Comparison of ENCODE assay signal across 12 cellular contexts in the genomic region with DNA sequence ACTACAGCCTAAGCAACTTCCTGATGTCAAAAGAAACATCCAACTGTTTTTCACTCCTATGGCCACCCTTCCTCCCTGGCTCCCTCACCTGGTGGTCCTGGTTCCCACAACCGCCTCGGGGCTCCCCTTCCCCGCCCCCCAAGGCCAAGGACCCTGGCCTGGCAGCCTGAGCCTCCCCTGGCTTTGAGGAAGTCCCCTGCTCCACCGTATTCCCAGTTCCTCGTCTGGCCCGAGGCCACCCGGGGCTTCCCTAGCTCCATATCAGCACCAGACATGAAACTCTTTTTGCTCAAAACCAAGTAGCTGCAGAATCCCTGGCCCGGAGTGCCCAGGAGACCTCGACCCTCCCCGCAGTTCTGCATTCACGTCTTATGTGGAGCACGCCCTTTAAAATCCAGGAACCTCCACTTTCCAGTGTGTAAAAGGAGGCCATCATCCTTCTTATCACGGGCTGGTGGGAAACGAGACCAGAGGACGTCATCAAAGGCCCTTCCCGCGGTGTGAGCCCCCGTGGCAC.
A peak's percentile ranks its signal among the peaks of the same experiment; 100 is the strongest.
DNase-seq lines count a peak whose midpoint lies in the region; ATAC-seq and TF ChIP-seq lines count a peak whose summit lies in the region.
"Had no signal": no experiment of that assay in that cellular context is flagged by ENCODE, and none has a peak within 500 bp of the region (broad histone marks: within the 10 kb centered on the region; RNA-seq: fewer than 3 reads in every experiment).

No MANE protein-coding gene starts in this region.

- no peaks in the 10 kb centered on the region for H3K27me3 ChIP-seq in left ventricle myocardium inferior (ENCODE audit: low read depth)
- H3K27me3 ChIP-seq in esophagus muscularis mucosa: no peaks in the 10 kb centered on the region
- H3K27me3 ChIP-seq in neuronal stem cell (ENCODE audit: control insufficient read depth in 3 of 3, insufficient read depth in 3 of 3, low read depth in 1 of 3, low read length in 3 of 3): peaks cover 0 to 4% (median 0%) of the 10 kb centered on the region in 3 experiments
- no peaks in the 10 kb centered on the region for H3K27me3 ChIP-seq in upper lobe of left lung

- H3K23ac ChIP-seq in neuronal stem cell (ENCODE audit: low read depth, low read length, poor library complexity): no peak overlapping the region

- H3K4me2 ChIP-seq in neuronal stem cell (ENCODE audit: insufficient read depth, low read length, poor library complexity, severe bottlenecking): no peak overlapping the region
- H3K4me2 ChIP-seq: smooth muscle cell had no signal

- H2BK120ac ChIP-seq in neuronal stem cell (ENCODE audit: low read depth, low read length): no peak overlapping the region

- no peak overlapping the region for H4K8ac ChIP-seq in neuronal stem cell (ENCODE audit: low read depth, low read length)

- no peaks in the 10 kb centered on the region for H3K79me1 ChIP-seq in neuronal stem cell (ENCODE audit: low read depth, low read length)

- H3K4me1 ChIP-seq in left ventricle myocardium inferior: peaks cover 31% of the 10 kb centered on the region
- H3K4me1 ChIP-seq in esophagus muscularis mucosa: peaks cover 15 to 44% (median 36%) of the 10 kb centered on the region in 4 donors
- H3K4me1 ChIP-seq in neuronal stem cell (ENCODE audit: control insufficient read depth in 2 of 2, insufficient read depth in 1 of 2, low read depth in 1 of 2, low read length in 2 of 2): peaks cover 0 to 6% of the 10 kb centered on the region in 2 donors
- H3K4me1 ChIP-seq in upper lobe of left lung: peaks cover 32 to 60% (median 52%) of the 10 kb centered on the region in 4 donors

- H3K27ac ChIP-seq in left ventricle myocardium inferior (replicated peaks) (no peak overlapping the region), esophagus muscularis mucosa (replicated peaks in 1 of 4) (peak overlapping the region in 3 of 4 donors; percentile 3 to 23 (median 14)), neuronal stem cell (replicated peaks; ENCODE audit: low read length) (no peak overlapping the region), upper lobe of left lung (peak overlapping the region; percentile 78 to 93 (median 81))

- no peak for TF ChIP-seq POLR2A in esophagus muscularis mucosa (IDR thresholded peaks at IDR 0.05; ENCODE audit: low read depth)
- no peak for TF ChIP-seq POLR2A in upper lobe of left lung (IDR thresholded peaks at IDR 0.05)

- H3K14ac ChIP-seq in neuronal stem cell (ENCODE audit: low read length): peak overlapping the region; percentile 75

- no peak for TF ChIP-seq CTCF in left ventricle myocardium inferior (IDR thresholded peaks at IDR 0.05; ENCODE audit: borderline replicate concordance)
- no peak for TF ChIP-seq CTCF in esophagus muscularis mucosa (IDR thresholded peaks at IDR 0.05)
- no peak for TF ChIP-seq CTCF in upper lobe of left lung (IDR thresholded peaks at IDR 0.05)

- 89% methylated on average over 13 of the region's 18 CpGs for WGBS in esophagus muscularis mucosa
- no CpG with 5 or more reads among the region's 18 CpGs for WGBS in neuronal stem cell (ENCODE audit: extremely low coverage in 2 of 2, insufficient read length in 2 of 2, insufficient replicate concordance in 1 of 2), 2 donors
- WGBS in upper lobe of left lung, 2 donors: 82 to 87% methylated on average over 18 of the region's 18 CpGs

- peak overlapping the region; percentile 2 for H3K9ac ChIP-seq in neuronal stem cell (ENCODE audit: low read depth, low read length, poor library complexity)

- peak overlapping the region; percentile 71 for H2AFZ ChIP-seq in neuronal stem cell (ENCODE audit: low read length)

- H2BK12ac ChIP-seq in neuronal stem cell (ENCODE audit: low read length): no peak overlapping the region

- no peaks in the 10 kb centered on the region for H3K36me3 ChIP-seq in left ventricle myocardium inferior
- H3K36me3 ChIP-seq in esophagus muscularis mucosa: no peaks in the 10 kb centered on the region
- H3K36me3 ChIP-seq in neuronal stem cell (replicated peaks in 1 of 2; ENCODE audit: control insufficient read depth in 2 of 2, insufficient read depth in 2 of 2, low read length in 2 of 2): no peaks in the 10 kb centered on the region
- no peaks in the 10 kb centered on the region for H3K36me3 ChIP-seq in upper lobe of left lung

- peak overlapping the region; percentile 76 for H2AK5ac ChIP-seq in neuronal stem cell (ENCODE audit: low read depth, low read length)

- ATAC-seq in left ventricle myocardium superior (no peak), upper lobe of left lung (ENCODE audit: low FRiP score in 2 of 2) (no peak), GM18873 (IDR thresholded peaks at IDR 0.05; ENCODE audit: low FRiP score, unreplicated experiment) (no peak), HG02571 (IDR thresholded peaks at IDR 0.05; ENCODE audit: unreplicated experiment) (no peak)

- H3K9me3 ChIP-seq in left ventricle myocardium inferior (replicated peaks) (no peaks in the 10 kb centered on the region), esophagus muscularis mucosa (no peaks in the 10 kb centered on the region), neuronal stem cell (replicated peaks in 1 of 2; ENCODE audit: control insufficient read depth in 2 of 2, insufficient read depth in 1 of 2, low read depth in 1 of 2, low read length in 2 of 2) (no peaks in the 10 kb centered on the region), upper lobe of left lung (no peaks in the 10 kb centered on the region)

- H3K18ac ChIP-seq in neuronal stem cell (ENCODE audit: low read length): peak overlapping the region; percentile 91

- no peak overlapping the region for H3K4ac ChIP-seq in neuronal stem cell (ENCODE audit: low read length)

- H2BK15ac ChIP-seq in neuronal stem cell (ENCODE audit: low read length): peak overlapping the region; percentile 93

- DNase-seq in left ventricle myocardium inferior (peak; percentile 19), left ventricle myocardium superior (no peak), esophagus muscularis mucosa (ENCODE audit: extremely low spot score) (no peak), neuronal stem cell (ENCODE audit: low spot score) (no peak), upper lobe of left lung (no peak), kidney tubule cell (ENCODE audit: low spot score) (no peak)
- DNase-seq: erythroblast, NCI-H2081 had no signal

- H3K4me3 ChIP-seq in left ventricle myocardium inferior (no peak overlapping the region), esophagus muscularis mucosa (no peak overlapping the region), neuronal stem cell (ENCODE audit: low read length in 2 of 2) (no peak overlapping the region), upper lobe of left lung (no peak overlapping the region)
- H3K4me3 ChIP-seq: coronary artery, smooth muscle cell had no signal

- H4K91ac ChIP-seq in neuronal stem cell (ENCODE audit: low read depth, low read length, poor library complexity): no peak overlapping the region

- intact Hi-C loops in left ventricle myocardium inferior (cut with micrococcal nuclease): no loop called here
- intact Hi-C loops in left ventricle myocardium superior (cut with micrococcal nuclease): no loop called here
- intact Hi-C loops in esophagus muscularis mucosa (cut with DNase I): no loop called here

- H2BK5ac ChIP-seq in neuronal stem cell (ENCODE audit: low read length): no peak overlapping the region

- no peak for TF ChIP-seq EP300 in esophagus muscularis mucosa (IDR thresholded peaks at IDR 0.05)
- no peak for TF ChIP-seq EP300 in upper lobe of left lung (IDR thresholded peaks at IDR 0.05)

Comparison
In these comparisons a context has a peak if more than half of its experiments do, and no peak if none do; other contexts are left out.
1. H3K27ac ChIP-seq: peak in esophagus muscularis mucosa (3 of 4) and upper lobe of left lung (4 of 4); none in left ventricle myocardium inferior (single experiment) and neuronal stem cell (single experiment).